Comparison of ENCODE assay signal across 18 cellular contexts in the genomic region with DNA sequence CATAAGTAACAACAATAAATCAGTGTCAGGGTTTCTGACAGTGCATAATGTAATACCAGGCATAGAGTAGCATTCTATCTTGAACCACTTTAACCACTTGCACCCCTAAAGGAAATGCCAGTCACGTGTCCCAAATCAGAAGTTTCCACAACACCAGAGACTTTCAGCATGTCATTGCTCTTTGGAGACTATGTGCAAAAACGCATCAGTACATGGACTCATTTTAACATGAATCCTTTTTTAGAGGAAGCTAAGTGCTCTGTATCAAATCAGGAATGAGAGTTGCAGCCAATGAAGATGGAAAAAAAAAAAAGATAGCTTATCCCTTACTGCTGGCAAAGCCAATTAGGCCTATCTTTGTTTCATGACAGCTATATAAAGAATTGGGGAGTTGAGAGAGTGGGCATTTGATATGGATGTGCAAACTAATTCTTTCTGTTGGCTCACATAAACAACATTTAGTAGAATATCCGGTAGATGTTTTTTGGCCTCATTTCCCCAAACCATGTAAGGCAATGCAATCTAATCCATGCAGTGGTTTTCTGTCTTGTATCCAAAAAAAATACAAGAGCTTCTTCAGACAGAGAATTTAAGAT.
DNase-seq lines count a peak whose midpoint lies in the region; ATAC-seq, FAIRE-seq and TF ChIP-seq lines count a peak whose summit lies in the region.
"Had no signal": no experiment of that assay in that cellular context is flagged by ENCODE, and none has a peak within 500 bp of the region (broad histone marks: within the 10 kb centered on the region; RNA-seq: fewer than 3 reads in every experiment).

No MANE protein-coding gene starts in this region.

- peaks cover 29% of the 10 kb centered on the region for H3K4me1 ChIP-seq in osteoblast (ENCODE audit: insufficient read depth, low read length)
- H3K4me1 ChIP-seq in pancreas = peaks cover 0 to 3% (median 0%) of the 10 kb centered on the region in 3 donors
- H3K4me1 ChIP-seq: BLaER1 treated with 17β-estradiol and CSF1 and Interleukin-3, amounts not matched to agents 10 nM and 100 nM had no signal

- H3K27me3 ChIP-seq in osteoblast (ENCODE audit: insufficient read depth, low read length) (no peaks in the 10 kb centered on the region), pancreas (no peaks in the 10 kb centered on the region)
- H3K27me3 ChIP-seq: BLaER1 treated with 17β-estradiol and CSF1 and Interleukin-3, amounts not matched to agents 10 nM and 100 nM; Peyer's patch had no signal

- H2AFZ ChIP-seq in osteoblast (ENCODE audit: low read length) = peak overlapping the region; percentile 27

- peak overlapping the region; percentile 65 for H3K27ac ChIP-seq in osteoblast (ENCODE audit: low read depth, low read length)
- no peak overlapping the region for H3K27ac ChIP-seq in pancreas
- H3K27ac ChIP-seq: BLaER1 treated with 17β-estradiol and CSF1 and Interleukin-3, amounts not matched to agents 10 nM and 100 nM; thoracic aorta had no signal

- no peaks in the 10 kb centered on the region for H3K36me3 Mint-ChIP-seq in endothelial cell (ENCODE audit: low read depth, unreplicated experiment)
- no peaks in the 10 kb centered on the region for H3K36me3 Mint-ChIP-seq in activated T-cell treated with anti-CD3 and anti-CD28 coated beads, Interleukin-2, amount 50 U/mL, for 72 hours (ENCODE audit: insufficient read depth in 2 of 2)

- no peaks in the 10 kb centered on the region for H3K79me2 ChIP-seq in osteoblast (ENCODE audit: insufficient read depth, low read length)

- peaks cover under 1% of the 10 kb centered on the region for H3K9me3 ChIP-seq in osteoblast (ENCODE audit: low read depth, low read length)
- no peaks in the 10 kb centered on the region for H3K9me3 ChIP-seq in pancreas
- H3K9me3 ChIP-seq: BLaER1 treated with 17β-estradiol and CSF1 and Interleukin-3, amounts not matched to agents 10 nM and 100 nM; Peyer's patch; thoracic aorta had no signal

- H3K9me3 Mint-ChIP-seq in endothelial cell (ENCODE audit: unreplicated experiment) = no peaks in the 10 kb centered on the region
- H3K9me3 Mint-ChIP-seq in activated T-cell treated with anti-CD3 and anti-CD28 coated beads, Interleukin-2, amount 50 U/mL, for 72 hours = no peaks in the 10 kb centered on the region
- H3K9me3 Mint-ChIP-seq: activated naive CD8-positive, alpha-beta T cell treated with anti-CD3 and anti-CD28 coated beads, Interleukin-2, amount 50 U/mL, for 24 hours had no signal

- no peak overlapping the region for H3K4me3 ChIP-seq in osteoblast (ENCODE audit: insufficient read depth, low read length)
- H3K4me3 ChIP-seq in pancreas = no peak overlapping the region
- H3K4me3 ChIP-seq: BLaER1 treated with 17β-estradiol and CSF1 and Interleukin-3, amounts not matched to agents 10 nM and 100 nM; Peyer's patch; thoracic aorta had no signal

- peak; percentile 63 for DNase-seq in GM04503 (ENCODE audit: low read depth)
- DNase-seq in fibroblast of peridontal ligament (ENCODE audit: extremely low read depth) = peak; percentile 94
- peak; percentile 86 for DNase-seq in osteoblast (ENCODE audit: insufficient read length, low spot score, missing footprints)
- DNase-seq in endothelial cell (ENCODE audit: low spot score) = no peak
- DNase-seq in pancreas = no peak
- DNase-seq in activated T-cell treated with anti-CD3 and anti-CD28 coated beads, Interleukin-2, amount 50 U/mL, for 72 hours = no peak
- DNase-seq: activated CD4-positive, CD25-positive, alpha-beta regulatory T cell treated with anti-CD3 and anti-CD28 coated beads, Interleukin-2, amount 50 U/mL, for 72 hours; activated naive CD8-positive, alpha-beta T cell treated with anti-CD3 and anti-CD28 coated beads, Interleukin-2, amount 50 U/mL, for 24 hours; DMS53; Karpas-422; NCI-H1930; NCI-H526 treated with DMSO at 0.1 percent for 48 hours; Peyer's patch; T-helper 17 cell had no signal

- FAIRE-seq in pancreas (lab: Jason Lieb, UNC) = no peak

- 65 to 76% methylated on average over 3 of the region's 3 CpGs for WGBS in pancreas, 2 donors

- H3K4me3 Mint-ChIP-seq in endothelial cell (ENCODE audit: unreplicated experiment) = no peak overlapping the region
- H3K4me3 Mint-ChIP-seq in activated T-cell treated with anti-CD3 and anti-CD28 coated beads, Interleukin-2, amount 50 U/mL, for 72 hours = no peak overlapping the region
- H3K4me3 Mint-ChIP-seq: activated naive CD8-positive, alpha-beta T cell treated with anti-CD3 and anti-CD28 coated beads, Interleukin-2, amount 50 U/mL, for 24 hours; T-helper 17 cell had no signal

- H3K27ac Mint-ChIP-seq in endothelial cell (ENCODE audit: unreplicated experiment) = no peak overlapping the region
- no peak overlapping the region for H3K27ac Mint-ChIP-seq in activated T-cell treated with anti-CD3 and anti-CD28 coated beads, Interleukin-2, amount 50 U/mL, for 72 hours
- H3K27ac Mint-ChIP-seq: activated naive CD8-positive, alpha-beta T cell treated with anti-CD3 and anti-CD28 coated beads, Interleukin-2, amount 50 U/mL, for 24 hours; T-helper 17 cell had no signal

- peak overlapping the region; percentile 29 for H3K4me2 ChIP-seq in osteoblast (ENCODE audit: insufficient read depth, low read length)
- H3K4me2 ChIP-seq: BLaER1 treated with 17β-estradiol and CSF1 and Interleukin-3, amounts not matched to agents 10 nM and 100 nM had no signal

- peaks cover 2% of the 10 kb centered on the region for H3K27me3 Mint-ChIP-seq in endothelial cell (ENCODE audit: unreplicated experiment)
- peaks cover 12% of the 10 kb centered on the region for H3K27me3 Mint-ChIP-seq in activated T-cell treated with anti-CD3 and anti-CD28 coated beads, Interleukin-2, amount 50 U/mL, for 72 hours (ENCODE audit: low read depth)
- H3K27me3 Mint-ChIP-seq: T-helper 17 cell had no signal

- no peaks in the 10 kb centered on the region for H3K4me1 Mint-ChIP-seq in endothelial cell (ENCODE audit: unreplicated experiment)
- H3K4me1 Mint-ChIP-seq in activated T-cell treated with anti-CD3 and anti-CD28 coated beads, Interleukin-2, amount 50 U/mL, for 72 hours (ENCODE audit: low read depth) = no peaks in the 10 kb centered on the region
- H3K4me1 Mint-ChIP-seq: activated naive CD8-positive, alpha-beta T cell treated with anti-CD3 and anti-CD28 coated beads, Interleukin-2, amount 50 U/mL, for 24 hours had no signal

- intact Hi-C loops in pancreas (cut with DNase I) = no loop called here

- no peaks in the 10 kb centered on the region for H4K20me1 ChIP-seq in osteoblast (ENCODE audit: insufficient read depth, low read length)
- H4K20me1 ChIP-seq: BLaER1 treated with 17β-estradiol and CSF1 and Interleukin-3, amounts not matched to agents 10 nM and 100 nM had no signal

- peak; percentile 84 for ATAC-seq in SK-N-SH treated with all-trans-retinoic acid at 6 μM for 48 hours
- ATAC-seq in HG02588 (IDR thresholded peaks at IDR 0.05; ENCODE audit: unreplicated experiment) = no peak
- no peak for ATAC-seq in pancreas
- ATAC-seq in activated T-cell treated with anti-CD3 and anti-CD28 coated beads, Interleukin-2, amount 50 U/mL, for 72 hours (replicated peaks in 1 of 2) = no peak
- ATAC-seq: activated naive CD8-positive, alpha-beta T cell treated with anti-CD3 and anti-CD28 coated beads, Interleukin-2, amount 50 U/mL, for 24 hours; T-helper 17 cell had no signal

- TF ChIP-seq CTCF in osteoblast (IDR thresholded peaks at IDR 0.05; ENCODE audit: extremely low read depth, low read depth, low read length) (no peak), endothelial cell (IDR thresholded peaks at IDR 0.05; ENCODE audit: unreplicated experiment) (no peak), pancreas (IDR thresholded peaks at IDR 0.05) (no peak)

- H3K36me3 ChIP-seq in osteoblast (ENCODE audit: insufficient read depth, low read length) (no peaks in the 10 kb centered on the region), pancreas (no peaks in the 10 kb centered on the region)
- H3K36me3 ChIP-seq: BLaER1 treated with 17β-estradiol and CSF1 and Interleukin-3, amounts not matched to agents 10 nM and 100 nM; Peyer's patch; thoracic aorta had no signal

TF ChIP-seq in SK-N-SH treated with all-trans-retinoic acid at 6 μM for 48 hours, 23 proteins besides CTCF, POLR2A, EP300 and RAD21 (continues in another document):
- TF ChIP-seq ZNF565 (CRISPR knock-in tag; conservative IDR thresholded peaks at IDR 0.05; ENCODE audit: low read depth) = no peak
- no peak for TF ChIP-seq CREB5 (CRISPR knock-in tag; IDR thresholded peaks at IDR 0.05; ENCODE audit: low read depth)
- no peak for TF ChIP-seq PATZ1 (CRISPR knock-in tag; IDR thresholded peaks at IDR 0.05; ENCODE audit: borderline replicate concordance)
- TF ChIP-seq ISL1 (CRISPR knock-in tag; IDR thresholded peaks at IDR 0.05) = no peak
- no peak for TF ChIP-seq ZNF8 (CRISPR knock-in tag; IDR thresholded peaks at IDR 0.05)
- no peak for TF ChIP-seq BACH2 (CRISPR knock-in tag; IDR thresholded peaks at IDR 0.05; ENCODE audit: borderline replicate concordance)
- TF ChIP-seq TCF4 (CRISPR knock-in tag; IDR thresholded peaks at IDR 0.05; ENCODE audit: borderline replicate concordance) = no peak
- no peak for TF ChIP-seq ESRRG (CRISPR knock-in tag; IDR thresholded peaks at IDR 0.05)

Comparison
In these comparisons a context has a peak if more than half of its experiments do, and no peak if none do; other contexts are left out.
1. DNase-seq: peak in GM04503 (single experiment), fibroblast of peridontal ligament (single experiment) and osteoblast (single experiment); none in endothelial cell (single experiment), pancreas (0 of 6) and activated T-cell treated with anti-CD3 and anti-CD28 coated beads, Interleukin-2, amount 50 U/mL, for 72 hours (0 of 2).